1 cellular context compared by ENCODE assay signal in the genomic region with DNA sequence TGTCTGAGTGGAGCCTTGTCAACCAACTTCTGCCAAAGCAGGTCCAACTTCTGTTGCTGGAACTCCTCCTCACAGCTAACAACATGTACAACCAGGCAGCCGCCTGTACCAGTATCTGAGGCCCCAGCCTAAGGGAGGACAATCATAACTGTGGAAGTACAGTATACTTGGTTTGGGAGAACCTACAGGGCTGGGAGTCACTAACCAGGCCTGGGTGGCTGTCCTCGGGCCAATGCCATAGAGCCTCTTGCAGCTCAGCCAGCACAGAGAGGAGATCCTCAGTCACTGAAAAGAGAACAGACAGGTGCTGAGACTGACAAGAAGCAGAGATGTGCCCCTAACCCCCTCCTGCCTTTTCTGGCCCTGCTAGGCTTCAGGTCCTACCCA.
TF ChIP-seq lines count a peak whose summit lies in the region.

No MANE protein-coding gene starts in this region.

TF ChIP-seq in HepG2, 621 proteins besides CTCF, POLR2A, EP300 and RAD21:
- 0 out of 2 replicates have a peak, but pooled peaks have one; percentile 2 for TF ChIP-seq PAF1 (CRISPR knock-in tag; IDR thresholded peaks at IDR 0.05)
- 0 out of 2 replicates have a peak, but pooled peaks have one; percentile 21 for TF ChIP-seq POLR2G (IDR thresholded peaks at IDR 0.05; ENCODE audit: low read depth, low read length)
- TF ChIP-seq ZNF335 (CRISPR knock-in tag; IDR thresholded peaks at IDR 0.05), result no peak
